11 cellular contexts compared by ENCODE assay signal in the genomic region with DNA sequence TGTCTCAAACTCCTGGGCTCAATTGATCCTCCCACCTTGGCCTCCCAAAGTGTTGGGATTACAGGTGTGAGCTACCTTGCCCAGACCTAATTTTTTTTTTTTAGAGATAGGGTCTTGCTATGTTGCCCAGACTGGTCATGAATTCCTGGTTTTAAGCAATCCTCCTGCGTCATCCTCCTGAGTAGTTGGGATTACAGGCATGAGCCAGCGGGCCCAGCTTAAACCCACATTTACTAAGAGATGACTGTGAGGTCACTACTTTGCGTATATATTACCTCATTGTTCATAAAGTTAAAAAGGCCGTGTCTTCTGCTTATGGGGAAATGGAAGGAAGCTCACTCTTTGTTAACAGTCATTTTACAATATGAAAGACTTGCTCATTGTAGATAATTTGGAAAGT. TPM values are rescaled to one million over a fixed set of nuclear protein-coding genes. Genes with fewer than 3 reads are reported as not detected.
A peak's percentile ranks its signal among the peaks of the same experiment; 100 is the strongest.
DNase-seq lines count a peak whose midpoint lies in the region; ATAC-seq, FAIRE-seq and TF ChIP-seq lines count a peak whose summit lies in the region.
"Had no signal": no experiment of that assay in that cellular context is flagged by ENCODE, and none has a peak within 500 bp of the region (broad histone marks: within the 10 kb centered on the region; RNA-seq: fewer than 3 reads in every experiment).

No MANE protein-coding gene starts in this region.

- WGBS in body of pancreas, 2 donors, result 80 to 81% methylated on average over 4 of the region's 4 CpGs
- 94% methylated on average over 4 of the region's 4 CpGs for WGBS in hepatocyte (ENCODE audit: low lambda C conversion rate, missing lambda C conversion rate)

- peaks cover 3 to 8% of the 10 kb centered on the region in 2 donors for H3K27me3 Mint-ChIP-seq in natural killer cell (ENCODE audit: low read depth in 2 of 2)

- ATAC-seq in body of pancreas, result no peak
- ATAC-seq in natural killer cell, result no peak
- ATAC-seq in HG03565 (IDR thresholded peaks at IDR 0.05; ENCODE audit: unreplicated experiment), result no peak

- DNase-seq in body of pancreas (no peak), natural killer cell (no peak), hepatocyte (ENCODE audit: low spot score) (no peak), NCI-H146 (lab: John Stamatoyannopoulos, UW) (no peak), urothelium cell line (ENCODE audit: low spot score) (no peak)
- DNase-seq: NCI-H2171 had no signal

- H3K4me3 ChIP-seq in BLaER1 treated with 17β-estradiol and CSF1 and Interleukin-3, amounts not matched to agents 10 nM and 100 nM, result peak overlapping the region in 2 of 10 experiments; percentile 60 to 71; a peak in 2 of 20 replicates
- H3K4me3 ChIP-seq in KMS-11 (IDR thresholded peaks at IDR 0.05; ENCODE audit: insufficient read depth, low read depth, low read length) (no peak overlapping the region), body of pancreas (no peak overlapping the region), hepatocyte (no peak overlapping the region)

- H3K9me3 ChIP-seq in BLaER1 treated with 17β-estradiol and CSF1 and Interleukin-3, amounts not matched to agents 10 nM and 100 nM (replicated peaks in 1 of 11), result no peaks in the 10 kb centered on the region
- H3K9me3 ChIP-seq in body of pancreas, result no peaks in the 10 kb centered on the region
- no peaks in the 10 kb centered on the region for H3K9me3 ChIP-seq in hepatocyte (ENCODE audit: low read depth)
- H3K9me3 ChIP-seq: pancreas had no signal

- TF ChIP-seq CTCF in KMS-11 (conservative IDR thresholded peaks at IDR 0.05; ENCODE audit: low read depth, low read length), result no peak
- no peak for TF ChIP-seq CTCF in body of pancreas (IDR thresholded peaks at IDR 0.05)
- TF ChIP-seq CTCF in natural killer cell (IDR thresholded peaks at IDR 0.05), result no peak
- TF ChIP-seq CTCF in hepatocyte (IDR thresholded peaks at IDR 0.05; ENCODE audit: poor library complexity), result no peak

- H3K4me1 ChIP-seq in BLaER1 treated with 17β-estradiol and CSF1 and Interleukin-3, amounts not matched to agents 10 nM and 100 nM, result peaks cover 63 to 84% (median 71%) of the 10 kb centered on the region in 10 experiments
- H3K4me1 ChIP-seq in KMS-11 (ENCODE audit: low read depth, poor library complexity, severe bottlenecking), result peaks cover 33% of the 10 kb centered on the region
- peaks cover 68% of the 10 kb centered on the region for H3K4me1 ChIP-seq in body of pancreas
- peaks cover 28% of the 10 kb centered on the region for H3K4me1 ChIP-seq in hepatocyte (ENCODE audit: insufficient read depth)

- no peak for TF ChIP-seq POLR2A in body of pancreas (IDR thresholded peaks at IDR 0.05)

- peak overlapping the region in 3 of 11 experiments; percentile 84 to 94 (median 87); a peak in 4 of 22 replicates for H3K9ac ChIP-seq in BLaER1 treated with 17β-estradiol and CSF1 and Interleukin-3, amounts not matched to agents 10 nM and 100 nM
- no peak overlapping the region for H3K9ac ChIP-seq in KMS-11

- intact Hi-C loops in body of pancreas (cut with DNase I), result no loop called here
- intact Hi-C loops in natural killer cell (cut with micrococcal nuclease), result loop anchor here (5.0 kb wide), 2 partner anchors 242 to 288 kb away; a partner anchor contains a TSS

- peak overlapping the region in 9 of 11 experiments; percentile 87 to 97 (median 91); a peak in 14 of 22 replicates for H3K27ac ChIP-seq in BLaER1 treated with 17β-estradiol and CSF1 and Interleukin-3, amounts not matched to agents 10 nM and 100 nM
- H3K27ac ChIP-seq in KMS-11 (no peak overlapping the region), body of pancreas (peak overlapping the region in 3 of 4 donors; percentile 75 to 92 (median 88)), hepatocyte (no peak overlapping the region)

- H3K27ac Mint-ChIP-seq in natural killer cell, result peak overlapping the region; percentile 95 to 98

- no peaks in the 10 kb centered on the region for H4K20me1 ChIP-seq in BLaER1 treated with 17β-estradiol and CSF1 and Interleukin-3, amounts not matched to agents 10 nM and 100 nM
- no peaks in the 10 kb centered on the region for H4K20me1 ChIP-seq in KMS-11 (ENCODE audit: insufficient read depth)
- no peaks in the 10 kb centered on the region for H4K20me1 ChIP-seq in hepatocyte (ENCODE audit: insufficient read depth, poor library complexity, severe bottlenecking)

- H3K36me3 ChIP-seq in BLaER1 treated with 17β-estradiol and CSF1 and Interleukin-3, amounts not matched to agents 10 nM and 100 nM, result no peaks in the 10 kb centered on the region
- H3K36me3 ChIP-seq in KMS-11 (ENCODE audit: insufficient read depth) (no peaks in the 10 kb centered on the region), body of pancreas (replicated peaks in 1 of 2; ENCODE audit: insufficient read depth in 1 of 2, low read depth in 2 of 2) (no peaks in the 10 kb centered on the region), hepatocyte (replicated peaks; ENCODE audit: insufficient read depth, low read depth) (no peaks in the 10 kb centered on the region)
- H3K36me3 ChIP-seq: pancreas had no signal

- no peaks in the 10 kb centered on the region for H3K9me2 ChIP-seq in hepatocyte (replicated peaks; ENCODE audit: insufficient read depth)

- H3K4me2 ChIP-seq in BLaER1 treated with 17β-estradiol and CSF1 and Interleukin-3, amounts not matched to agents 10 nM and 100 nM, result peak overlapping the region in 10 of 11 experiments; percentile 40 to 99 (median 95); a peak in 15 of 22 replicates
- H3K4me2 ChIP-seq in KMS-11 (peak overlapping the region; percentile 29; the same call in 1 of the 2 replicates), hepatocyte (no peak overlapping the region)

- FAIRE-seq in urothelium cell line (lab: Jason Lieb, UNC), result no peak

- peak overlapping the region; percentile 94 for H3K4me3 Mint-ChIP-seq in natural killer cell

- H2AFZ ChIP-seq in KMS-11 (ENCODE audit: low read depth) (no peak overlapping the region), hepatocyte (no peak overlapping the region)

- peaks cover 90 to 91% of the 10 kb centered on the region in 2 donors for H3K4me1 Mint-ChIP-seq in natural killer cell

- H3K79me2 ChIP-seq in KMS-11 (ENCODE audit: insufficient read depth, low read depth) (no peaks in the 10 kb centered on the region), hepatocyte (no peaks in the 10 kb centered on the region)

- peaks cover 8% of the 10 kb centered on the region for H3K36me3 Mint-ChIP-seq in natural killer cell

- no peaks in the 10 kb centered on the region for H3K27me3 ChIP-seq in BLaER1 treated with 17β-estradiol and CSF1 and Interleukin-3, amounts not matched to agents 10 nM and 100 nM
- no peaks in the 10 kb centered on the region for H3K27me3 ChIP-seq in KMS-11 (ENCODE audit: insufficient read depth, low read depth)
- H3K27me3 ChIP-seq in body of pancreas, result no peaks in the 10 kb centered on the region
- H3K27me3 ChIP-seq in hepatocyte, result no peaks in the 10 kb centered on the region
- H3K27me3 ChIP-seq: pancreas had no signal

- peaks cover 2 to 3% of the 10 kb centered on the region in 2 donors for H3K9me3 Mint-ChIP-seq in natural killer cell

RNA-seq across cellular contexts. Expression of a gene that starts 39.6 kb away (rescaled TPM):
- total RNA-seq in body of pancreas (1 to 10 TPM in 1 of 2 donors, under 1 TPM in 1; 0.78 to 4.3 TPM), natural killer cell (under 1 TPM in 1 of 3 donors, not detected in 2; 0.25 TPM), hepatocyte (not detected in 2 replicates)
- not detected in 2 replicates for polyA plus RNA-seq in hepatocyte
- total RNA-seq: kidney epithelial cell had no signal

Comparison
In these comparisons a context has a peak if more than half of its experiments do, and no peak if none do; other contexts are left out.
1. H3K27ac ChIP-seq: peak in BLaER1 treated with 17β-estradiol and CSF1 and Interleukin-3, amounts not matched to agents 10 nM and 100 nM (9 of 11) and body of pancreas (3 of 4); none in KMS-11 (single experiment) and hepatocyte (single experiment).